Comparison of ENCODE assay signal across 38 cellular contexts in genomic region chr12:100504820-100505219, GRCh38. TPM values are rescaled to one million over a fixed set of nuclear protein-coding genes. Genes with fewer than 3 reads are reported as not detected.
DNase-seq lines count a peak whose midpoint lies in the region; ATAC-seq and TF ChIP-seq lines count a peak whose summit lies in the region.
"Had no signal": no experiment of that assay in that cellular context is flagged by ENCODE, and none has a peak within 500 bp of the region (broad histone marks: within the 10 kb centered on the region; RNA-seq: fewer than 3 reads in every experiment).

No MANE protein-coding gene starts in this region.

- H3K27me3 ChIP-seq in body of pancreas (no peaks in the 10 kb centered on the region), left lung (no peaks in the 10 kb centered on the region), gastrocnemius medialis (no peaks in the 10 kb centered on the region), Caco-2 (replicated peaks; ENCODE audit: control insufficient read depth, insufficient read depth, low read length) (no peaks in the 10 kb centered on the region; the same call in 1 of the 2 replicates)
- H3K27me3 ChIP-seq: MG63, neural progenitor cell, SJCRH30, spleen had no signal

- DNase-seq in Caki2 (ENCODE audit: low read depth) (peak; percentile 43), body of pancreas (peak; percentile 39 to 70 (median 52)), left lung (no peak), progenitor cell of endocrine pancreas (ENCODE audit: low spot score, unreplicated experiment) (no peak), gastrocnemius medialis (no peak), Caco-2 (no peak), NCI-H526 (lab: John Stamatoyannopoulos, UW) (no peak)
- DNase-seq: activated B cell treated with CpG ODN at 0.5 μM for 24 hours; activated CD4-positive, alpha-beta T cell treated with anti-CD3 and anti-CD28 coated beads, Interleukin-2, amount 10 ng/mL, durations not matched to agents 7 days and 5 days; activated effector memory CD4-positive, alpha-beta T cell treated with anti-CD3 and anti-CD28 coated beads, Interleukin-2, amount 50 U/mL, for 16 hours; activated T-cell treated with anti-CD3 and anti-CD28 coated beads, Interleukin-2, amount 50 U/mL, for 1 hour; anterior cingulate cortex; CD8-positive, alpha-beta memory T cell; DMS153; kidney glomerular epithelial cell; mammary epithelial cell; MG63; NCI-H1417; NCI-H2029; NCI-H345; NCI-H748 treated with DMSO at 0.1 percent for 48 hours; right cardiac atrium; SJCRH30; spleen; stimulated activated CD4-positive, alpha-beta T cell treated with anti-CD3 and anti-CD28 coated beads, Interleukin-2, amount 100 ng/mL, for 24 hours; stimulated activated naive CD8-positive, alpha-beta T cell treated with anti-CD3 and anti-CD28 coated beads, Interleukin-15, Interleukin-2, amounts not matched to agents 100 U/mL and 50 U/mL, for 24 hours; T1000 had no signal

- H3K27ac ChIP-seq in body of pancreas: peak overlapping the region in 3 of 4 donors; percentile 51 to 77 (median 71)
- no peak overlapping the region for H3K27ac ChIP-seq in left lung
- H3K27ac ChIP-seq in gastrocnemius medialis: no peak overlapping the region
- H3K27ac ChIP-seq: coronary artery, HL-60, KMS-11, neural progenitor cell, SJCRH30, spleen, thoracic aorta had no signal

- no peak for TF ChIP-seq CTCF in body of pancreas (IDR thresholded peaks at IDR 0.05)
- TF ChIP-seq CTCF in left lung (IDR thresholded peaks at IDR 0.05): no peak
- TF ChIP-seq CTCF in progenitor cell of endocrine pancreas (IDR thresholded peaks at IDR 0.05; ENCODE audit: unreplicated experiment): no peak
- no peak for TF ChIP-seq CTCF in gastrocnemius medialis (IDR thresholded peaks at IDR 0.05 in 4 of 5, conservative IDR thresholded peaks at IDR 0.05 in 1 of 5)
- TF ChIP-seq CTCF in Caco-2 (IDR thresholded peaks at IDR 0.05; ENCODE audit: insufficient read depth in 1 of 2, low read depth in 1 of 2, low read length in 1 of 2, severe bottlenecking in 1 of 2, unreplicated experiment in 1 of 2): no peak

- no peak overlapping the region for H3K4me3 Mint-ChIP-seq in progenitor cell of endocrine pancreas (ENCODE audit: low read depth)
- no peak overlapping the region for H3K4me3 Mint-ChIP-seq in Caco-2 (ENCODE audit: unreplicated experiment)
- H3K4me3 Mint-ChIP-seq: activated B cell treated with CpG ODN at 0.5 μM for 24 hours; activated CD4-positive, alpha-beta T cell treated with anti-CD3 and anti-CD28 coated beads, Interleukin-2, amount 10 ng/mL, durations not matched to agents 7 days and 5 days; activated naive CD8-positive, alpha-beta T cell; neural progenitor cell had no signal

- H3K36me3 ChIP-seq in body of pancreas (replicated peaks in 1 of 2; ENCODE audit: insufficient read depth in 1 of 2, low read depth in 2 of 2) (no peaks in the 10 kb centered on the region), left lung (no peaks in the 10 kb centered on the region), gastrocnemius medialis (no peaks in the 10 kb centered on the region), Caco-2 (ENCODE audit: control insufficient read depth, insufficient read depth, low read length) (no peaks in the 10 kb centered on the region)
- H3K36me3 ChIP-seq: HAP-1, MG63, neural progenitor cell, SJCRH30, spleen, thoracic aorta had no signal

- H3K9me3 Mint-ChIP-seq in progenitor cell of endocrine pancreas (ENCODE audit: low read depth): peaks cover 6% of the 10 kb centered on the region
- H3K9me3 Mint-ChIP-seq in Caco-2 (ENCODE audit: unreplicated experiment): no peaks in the 10 kb centered on the region
- H3K9me3 Mint-ChIP-seq: activated B cell treated with CpG ODN at 0.5 μM for 24 hours; activated CD4-positive, alpha-beta T cell treated with anti-CD3 and anti-CD28 coated beads, Interleukin-2, amount 10 ng/mL, durations not matched to agents 7 days and 5 days; CD8-positive, alpha-beta memory T cell; neural progenitor cell had no signal

- H3K27ac Mint-ChIP-seq in progenitor cell of endocrine pancreas (peak overlapping the region; percentile 5), Caco-2 (ENCODE audit: unreplicated experiment) (no peak overlapping the region)
- H3K27ac Mint-ChIP-seq: activated B cell treated with CpG ODN at 0.5 μM for 24 hours; activated CD4-positive, alpha-beta T cell treated with anti-CD3 and anti-CD28 coated beads, Interleukin-2, amount 10 ng/mL, durations not matched to agents 7 days and 5 days; activated naive CD8-positive, alpha-beta T cell; CD8-positive, alpha-beta memory T cell; neural progenitor cell had no signal

- CTCF ChIA-PET in Caco-2 (lab: Charles Lee): no interaction called here

- intact Hi-C loops in body of pancreas (cut with DNase I) (no loop called here), left lung (cut with DNase I) (no loop called here), gastrocnemius medialis (cut with DNase I; ENCODE audit: low total_unique reads) (no loop called here), Caco-2 (cut with micrococcal nuclease; ENCODE audit: unreplicated experiment) (no loop called here)

- POLR2A ChIA-PET in Caco-2 (lab: Charles Lee): no interaction called here

- no peaks in the 10 kb centered on the region for H3K27me3 Mint-ChIP-seq in progenitor cell of endocrine pancreas
- H3K27me3 Mint-ChIP-seq in Caco-2 (ENCODE audit: insufficient read depth, unreplicated experiment): no peaks in the 10 kb centered on the region
- H3K27me3 Mint-ChIP-seq: activated B cell treated with CpG ODN at 0.5 μM for 24 hours had no signal

- BruUV-seq in Caco-2 (replicated peaks; lab: Mats Ljungman, UMichigan): no TSS peak

- H3K4me3 ChIP-seq in body of pancreas (no peak overlapping the region), left lung (no peak overlapping the region), gastrocnemius medialis (no peak overlapping the region), Caco-2 (ENCODE audit: low read depth, low read length) (no peak overlapping the region)
- H3K4me3 ChIP-seq: coronary artery, HAP-1, MG63, neural progenitor cell, SJCRH30, spleen, thoracic aorta had no signal

- no peaks in the 10 kb centered on the region for H3K4me1 ChIP-seq in body of pancreas
- H3K4me1 ChIP-seq in left lung: no peaks in the 10 kb centered on the region
- no peaks in the 10 kb centered on the region for H3K4me1 ChIP-seq in gastrocnemius medialis
- H3K4me1 ChIP-seq in Caco-2: peaks cover 7% of the 10 kb centered on the region
- H3K4me1 ChIP-seq: HAP-1, neural progenitor cell, SJCRH30, spleen had no signal

- 8 to 19% methylated on average over 1 of the region's 1 CpG for WGBS in body of pancreas, 2 donors

- H3K36me3 Mint-ChIP-seq in progenitor cell of endocrine pancreas (ENCODE audit: insufficient read depth): no peaks in the 10 kb centered on the region
- no peaks in the 10 kb centered on the region for H3K36me3 Mint-ChIP-seq in Caco-2 (ENCODE audit: insufficient read depth, unreplicated experiment)
- H3K36me3 Mint-ChIP-seq: activated naive CD8-positive, alpha-beta T cell; neural progenitor cell had no signal

- in situ Hi-C loops in Caki2 (cut with HindIII; ENCODE audit: low pct_unique_long_range_greater_than_20kb, low sequenced_read_pairs): no loop called here
- in situ Hi-C loops in gastrocnemius medialis (cut with MboI; ENCODE audit: low sequenced_read_pairs in 4 of 4): no loop called here

- H3K4me1 Mint-ChIP-seq in progenitor cell of endocrine pancreas (ENCODE audit: low read depth) (peaks cover 8% of the 10 kb centered on the region), Caco-2 (ENCODE audit: low read depth, unreplicated experiment) (no peaks in the 10 kb centered on the region)
- H3K4me1 Mint-ChIP-seq: activated B cell treated with CpG ODN at 0.5 μM for 24 hours; activated CD4-positive, alpha-beta T cell treated with anti-CD3 and anti-CD28 coated beads, Interleukin-2, amount 10 ng/mL, durations not matched to agents 7 days and 5 days; CD8-positive, alpha-beta memory T cell; neural progenitor cell had no signal

- ATAC-seq in body of pancreas (peak; percentile 89), left lung (peak; percentile 35), gastrocnemius medialis (no peak), GM21786 (IDR thresholded peaks at IDR 0.05; ENCODE audit: unreplicated experiment) (no peak)
- ATAC-seq: right cardiac atrium; stimulated activated naive CD8-positive, alpha-beta T cell treated with anti-CD3 and anti-CD28 coated beads, Interleukin-15, Interleukin-2, amounts not matched to agents 100 U/mL and 50 U/mL, for 24 hours had no signal

- TF ChIP-seq POLR2A in body of pancreas (IDR thresholded peaks at IDR 0.05): peak in 2 of 3 donors; percentile 76 to 77
- no peak for TF ChIP-seq POLR2A in gastrocnemius medialis (IDR thresholded peaks at IDR 0.05)

- H3K9me3 ChIP-seq in body of pancreas: no peaks in the 10 kb centered on the region
- H3K9me3 ChIP-seq in left lung: peaks cover 0 to 2% of the 10 kb centered on the region in 2 donors
- no peaks in the 10 kb centered on the region for H3K9me3 ChIP-seq in gastrocnemius medialis
- no peaks in the 10 kb centered on the region for H3K9me3 ChIP-seq in Caco-2
- H3K9me3 ChIP-seq: HAP-1, MG63, SJCRH30, spleen, thoracic aorta had no signal

RNA-seq across cellular contexts. Expression of gene NR1H4, which starts 31.2 kb away (rescaled TPM):
- 10.7 and 12.4 TPM in 2 replicates for total RNA-seq in Caki2 (2014; rRNA removed; shearing (Covaris generic); ENCODE audit: low replicate concordance)
- total RNA-seq in body of pancreas (1 to 10 TPM; 1.3 to 2.9 TPM), left lung (not detected), progenitor cell of endocrine pancreas (not detected in 2 replicates), gastrocnemius medialis (under 1 TPM in 1 of 4 donors, not detected in 3; 0.20 TPM), Caco-2 (2022) (not detected in 2 replicates)
- total RNA-seq: activated B cell treated with CpG ODN at 0.5 μM for 24 hours; activated CD4-positive, alpha-beta T cell treated with anti-CD3 and anti-CD28 coated beads, Interleukin-2, amount 10 ng/mL, durations not matched to agents 7 days and 5 days; activated CD8-positive, alpha-beta memory T cell treated with anti-CD3 and anti-CD28 coated beads for 36 hours; bronchial epithelial cell; CD8-positive, alpha-beta memory T cell; mammary epithelial cell; RPMI7951; SJCRH30 had no signal

Comparison
In these comparisons a context has a peak if more than half of its experiments do, and no peak if none do; other contexts are left out.
1. DNase-seq: peak in Caki2 (single experiment) and body of pancreas (4 of 4); none in left lung (0 of 2), progenitor cell of endocrine pancreas (single experiment), gastrocnemius medialis (0 of 2), Caco-2 (0 of 2) and NCI-H526 (0 of 2).
2. ATAC-seq: peak in body of pancreas (single experiment) and left lung (single experiment); none in gastrocnemius medialis (0 of 2) and GM21786 (single experiment).
3. H3K27ac ChIP-seq: peak in body of pancreas (3 of 4); none in left lung (0 of 2) and gastrocnemius medialis (0 of 4).
4. POLR2A ChIP-seq: peak in body of pancreas (2 of 3); none in gastrocnemius medialis (0 of 2).